19 cellular contexts compared by ENCODE assay signal in genomic region chr13:96532804-96533203, GRCh38.
A peak's percentile ranks its signal among the peaks of the same experiment; 100 is the strongest.
DNase-seq lines count a peak whose midpoint lies in the region; ATAC-seq and TF ChIP-seq lines count a peak whose summit lies in the region.
"Had no signal": no experiment of that assay in that cellular context is flagged by ENCODE, and none has a peak within 500 bp of the region (broad histone marks: within the 10 kb centered on the region; RNA-seq: fewer than 3 reads in every experiment).

No MANE protein-coding gene starts in this region.

- DNase-seq in NCI-H2171 treated with DMSO at 0.1 percent for 48 hours (lab: John Stamatoyannopoulos, UW) (peak; percentile 8), NCI-H2171 (lab: John Stamatoyannopoulos, UW) (no peak), SK-N-DZ (ENCODE audit: low spot score) (peak; percentile 78), osteoblast (ENCODE audit: insufficient read length, low spot score, missing footprints) (peak; percentile 30), KBM-7 (no peak)
- DNase-seq: ACHN; Caco-2; Calu3; CD4-positive, alpha-beta T cell; CD8-positive, alpha-beta T cell; DMS79 treated with DMSO at 0.1 percent for 48 hours; GF-D8 had no signal

- H3K4me1 ChIP-seq in OCI-LY3 (ENCODE audit: low read length) (peaks cover 15% of the 10 kb centered on the region), osteoblast (ENCODE audit: insufficient read depth, low read length) (no peaks in the 10 kb centered on the region)
- H3K4me1 ChIP-seq: A549; BLaER1 treated with 17β-estradiol and CSF1 and Interleukin-3, amounts not matched to agents 10 nM and 100 nM; Caco-2 had no signal

- TF ChIP-seq CTCF in OCI-LY3 (IDR thresholded peaks at IDR 0.05; ENCODE audit: low read depth, low read length) (no peak), osteoblast (IDR thresholded peaks at IDR 0.05; ENCODE audit: extremely low read depth, low read depth, low read length) (no peak)

- no peaks in the 10 kb centered on the region for H3K36me3 ChIP-seq in OCI-LY3 (replicated peaks; ENCODE audit: low read depth, low read length)
- no peaks in the 10 kb centered on the region for H3K36me3 ChIP-seq in osteoblast (ENCODE audit: insufficient read depth, low read length)
- H3K36me3 ChIP-seq: BLaER1 treated with 17β-estradiol and CSF1 and Interleukin-3, amounts not matched to agents 10 nM and 100 nM had no signal

- H4K20me1 ChIP-seq in OCI-LY3 (ENCODE audit: insufficient read depth, low read length) = no peaks in the 10 kb centered on the region
- no peaks in the 10 kb centered on the region for H4K20me1 ChIP-seq in osteoblast (ENCODE audit: insufficient read depth, low read length)
- H4K20me1 ChIP-seq: BLaER1 treated with 17β-estradiol and CSF1 and Interleukin-3, amounts not matched to agents 10 nM and 100 nM had no signal

- in situ Hi-C loops in KBM-7 (cut with MboI; ENCODE audit: low pct_unique_long_range_greater_than_20kb, low sequenced_read_pairs) = no loop called here

- H3K27ac ChIP-seq in OCI-LY3 (ENCODE audit: low read length) (no peak overlapping the region), osteoblast (ENCODE audit: low read depth, low read length) (no peak overlapping the region)
- H3K27ac ChIP-seq: 22Rv1; A549; BLaER1 treated with 17β-estradiol and CSF1 and Interleukin-3, amounts not matched to agents 10 nM and 100 nM; C4-2B had no signal

- H3K27me3 ChIP-seq in OCI-LY3 (ENCODE audit: low read depth, low read length) = no peaks in the 10 kb centered on the region
- H3K27me3 ChIP-seq in osteoblast (ENCODE audit: insufficient read depth, low read length) = no peaks in the 10 kb centered on the region
- H3K27me3 ChIP-seq: BLaER1 treated with 17β-estradiol and CSF1 and Interleukin-3, amounts not matched to agents 10 nM and 100 nM had no signal

- peak overlapping the region; percentile 33 for H3K4me2 ChIP-seq in OCI-LY3 (ENCODE audit: low read length)
- H3K4me2 ChIP-seq in osteoblast (ENCODE audit: insufficient read depth, low read length) = no peak overlapping the region
- H3K4me2 ChIP-seq: A549; BLaER1 treated with 17β-estradiol and CSF1 and Interleukin-3, amounts not matched to agents 10 nM and 100 nM had no signal

- no peak overlapping the region for H3K9ac ChIP-seq in OCI-LY3 (ENCODE audit: low read length)
- H3K9ac ChIP-seq: BLaER1 treated with 17β-estradiol and CSF1 and Interleukin-3, amounts not matched to agents 10 nM and 100 nM had no signal

- ATAC-seq in HG02840 (IDR thresholded peaks at IDR 0.05; ENCODE audit: low FRiP score, unreplicated experiment) (no peak), GM19467 (IDR thresholded peaks at IDR 0.05; ENCODE audit: unreplicated experiment) (no peak)
- ATAC-seq: A549; CD8-positive, alpha-beta T cell had no signal

- H3K9me3 ChIP-seq in OCI-LY3 (ENCODE audit: insufficient read depth, low read length) = no peaks in the 10 kb centered on the region
- H3K9me3 ChIP-seq in osteoblast (ENCODE audit: low read depth, low read length) = peaks cover 2% of the 10 kb centered on the region
- H3K9me3 ChIP-seq: A549; BLaER1 treated with 17β-estradiol and CSF1 and Interleukin-3, amounts not matched to agents 10 nM and 100 nM; Caco-2 had no signal

- H3K4me3 ChIP-seq in OCI-LY3 (ENCODE audit: low read length) (no peak overlapping the region), osteoblast (ENCODE audit: insufficient read depth, low read length) (no peak overlapping the region)
- H3K4me3 ChIP-seq: A549; BLaER1 treated with 17β-estradiol and CSF1 and Interleukin-3, amounts not matched to agents 10 nM and 100 nM had no signal

- H3K79me2 ChIP-seq in OCI-LY3 (ENCODE audit: low read length) (no peaks in the 10 kb centered on the region), osteoblast (ENCODE audit: insufficient read depth, low read length) (no peaks in the 10 kb centered on the region)

- H2AFZ ChIP-seq in OCI-LY3 (ENCODE audit: low read depth, low read length) (no peak overlapping the region), osteoblast (ENCODE audit: low read length) (no peak overlapping the region)

Comparison
In these comparisons a context has a peak if more than half of its experiments do, and no peak if none do; other contexts are left out.
1. DNase-seq: peak in NCI-H2171 treated with DMSO at 0.1 percent for 48 hours (single experiment), SK-N-DZ (single experiment) and osteoblast (single experiment); none in NCI-H2171 (single experiment) and KBM-7 (single experiment).